1 cellular context compared by ENCODE assay signal in the genomic region with DNA sequence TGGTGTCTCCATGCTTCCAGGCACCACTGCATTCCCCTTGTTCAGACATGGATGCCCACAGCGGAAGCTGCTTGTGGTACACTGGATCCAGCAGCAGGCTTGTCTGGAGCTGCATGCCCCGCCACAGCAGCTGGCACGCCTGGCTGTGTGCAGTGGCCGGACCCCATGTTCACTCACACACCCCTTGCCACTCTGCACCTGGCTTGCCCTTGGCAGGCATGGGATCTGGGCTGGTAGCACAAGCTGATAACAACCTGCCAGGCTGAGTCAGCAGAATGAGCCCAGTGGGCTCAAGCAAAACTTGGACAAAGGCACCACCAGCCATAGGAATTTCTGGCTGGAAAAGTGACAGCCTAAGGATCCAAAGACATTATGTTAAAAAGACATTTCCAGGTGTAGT.
A peak's percentile ranks its signal among the peaks of the same experiment; 100 is the strongest.
TF ChIP-seq lines count a peak whose summit lies in the region.

No MANE protein-coding gene starts in this region.

TF ChIP-seq in IMR-90, 13 proteins besides CTCF, POLR2A, EP300 and RAD21:
- 0 out of 2 replicates have a peak, but pooled peaks have one; percentile 22 for TF ChIP-seq MAFK (IDR thresholded peaks at IDR 0.05; ENCODE audit: low read depth, low read length)
- no peak for TF ChIP-seq CEBPB (IDR thresholded peaks at IDR 0.05; ENCODE audit: low read depth, low read length)
